In genomic region chr5:124057161-124057814, GRCh38 we compare ENCODE assay signal across 8 cellular contexts.
DNase-seq lines count a peak whose midpoint lies in the region; TF ChIP-seq lines count a peak whose summit lies in the region.

No MANE protein-coding gene starts in this region.

- H3K4me1 ChIP-seq in hepatocyte (ENCODE audit: insufficient read depth) (peaks cover 21% of the 10 kb centered on the region), esophagus squamous epithelium (peaks cover 0 to 62% (median 19%) of the 10 kb centered on the region in 3 donors)

- H3K4me3 ChIP-seq in GM12864 (ENCODE audit: low read depth, low read length): peak overlapping the region; percentile 13
- no peak overlapping the region for H3K4me3 ChIP-seq in hepatocyte
- H3K4me3 ChIP-seq in esophagus squamous epithelium: peak overlapping the region in 2 of 4 donors; percentile 6 to 44

- H3K36me3 Mint-ChIP-seq in HFFc6 (ENCODE audit: low read depth): no peaks in the 10 kb centered on the region

- H2AFZ ChIP-seq in hepatocyte: no peak overlapping the region

- H3K36me3 ChIP-seq in hepatocyte (replicated peaks; ENCODE audit: insufficient read depth, low read depth) (no peaks in the 10 kb centered on the region), esophagus squamous epithelium (no peaks in the 10 kb centered on the region)

- WGBS in hepatocyte (ENCODE audit: low lambda C conversion rate, missing lambda C conversion rate): 58% methylated on average over 5 of the region's 5 CpGs
- 28 to 33% methylated on average over 5 of the region's 5 CpGs for WGBS in esophagus squamous epithelium, 2 donors

- H3K27me3 Mint-ChIP-seq in HFFc6 (ENCODE audit: insufficient read depth): no peaks in the 10 kb centered on the region; the same call in 1 of the 2 replicates

- no peaks in the 10 kb centered on the region for H3K79me2 ChIP-seq in hepatocyte

- no peak for TF ChIP-seq POLR2A in esophagus squamous epithelium (IDR thresholded peaks at IDR 0.05)

- no peak overlapping the region for H3K27ac Mint-ChIP-seq in HFFc6

- peak overlapping the region; percentile 37; the same call in 1 of the 2 replicates for H3K4me3 Mint-ChIP-seq in HFFc6

- no peak for DNase-seq in GM12864 (ENCODE audit: low read depth)
- DNase-seq in HFFc6: no peak
- peak; percentile 78 for DNase-seq in NAMALWA (ENCODE audit: low spot score)
- peak; percentile 92 for DNase-seq in SIG-M5 treated with dmso at 0.1 percent for 504 hours (lab: John Stamatoyannopoulos, UW; ENCODE audit: unreplicated experiment)
- DNase-seq in hepatocyte (ENCODE audit: low spot score): peak; percentile 16
- DNase-seq in activated T-cell treated with anti-CD3 and anti-CD28 coated beads, Interleukin-2, amount 50 U/mL, for 48 hours: no peak
- no peak for DNase-seq in esophagus squamous epithelium (lab: John Stamatoyannopoulos, UW)
- DNase-seq in activated T-cell treated with anti-CD3 and anti-CD28 coated beads, Interleukin-2, amount 50 U/mL, for 1 hour: no peak

- H3K27ac ChIP-seq in hepatocyte: no peak overlapping the region
- peak overlapping the region in 2 of 4 donors; percentile 9 to 21 for H3K27ac ChIP-seq in esophagus squamous epithelium

- intact Hi-C loops in esophagus squamous epithelium (cut with DNase I): no loop called here

- H3K9me3 ChIP-seq in hepatocyte (ENCODE audit: low read depth) (no peaks in the 10 kb centered on the region), esophagus squamous epithelium (no peaks in the 10 kb centered on the region)

- H3K4me1 Mint-ChIP-seq in HFFc6 (ENCODE audit: low read depth): no peaks in the 10 kb centered on the region

- TF ChIP-seq CTCF in GM12864 (IDR thresholded peaks at IDR 0.05; ENCODE audit: low read depth, low read length, missing control alignments): no peak
- TF ChIP-seq CTCF in HFFc6 (IDR thresholded peaks at IDR 0.05): no peak
- TF ChIP-seq CTCF in hepatocyte (IDR thresholded peaks at IDR 0.05; ENCODE audit: poor library complexity): no peak
- TF ChIP-seq CTCF in esophagus squamous epithelium (IDR thresholded peaks at IDR 0.05): no peak

- no peaks in the 10 kb centered on the region for H3K9me3 Mint-ChIP-seq in HFFc6

- no peaks in the 10 kb centered on the region for H4K20me1 ChIP-seq in hepatocyte (ENCODE audit: insufficient read depth, poor library complexity, severe bottlenecking)

- H3K27me3 ChIP-seq in hepatocyte: no peaks in the 10 kb centered on the region
- no peaks in the 10 kb centered on the region for H3K27me3 ChIP-seq in esophagus squamous epithelium

- H3K9me2 ChIP-seq in hepatocyte (replicated peaks; ENCODE audit: insufficient read depth): no peaks in the 10 kb centered on the region

- peak overlapping the region; percentile 55 for H3K4me2 ChIP-seq in hepatocyte

Comparison
In these comparisons a context has a peak if more than half of its experiments do, and no peak if none do; other contexts are left out.
1. DNase-seq: peak in NAMALWA (single experiment), SIG-M5 treated with dmso at 0.1 percent for 504 hours (single experiment) and hepatocyte (single experiment); none in GM12864 (single experiment), HFFc6 (single experiment), activated T-cell treated with anti-CD3 and anti-CD28 coated beads, Interleukin-2, amount 50 U/mL, for 48 hours (0 of 2), esophagus squamous epithelium (single experiment) and activated T-cell treated with anti-CD3 and anti-CD28 coated beads, Interleukin-2, amount 50 U/mL, for 1 hour (single experiment).